9 cellular contexts compared by ENCODE assay signal in the genomic region with DNA sequence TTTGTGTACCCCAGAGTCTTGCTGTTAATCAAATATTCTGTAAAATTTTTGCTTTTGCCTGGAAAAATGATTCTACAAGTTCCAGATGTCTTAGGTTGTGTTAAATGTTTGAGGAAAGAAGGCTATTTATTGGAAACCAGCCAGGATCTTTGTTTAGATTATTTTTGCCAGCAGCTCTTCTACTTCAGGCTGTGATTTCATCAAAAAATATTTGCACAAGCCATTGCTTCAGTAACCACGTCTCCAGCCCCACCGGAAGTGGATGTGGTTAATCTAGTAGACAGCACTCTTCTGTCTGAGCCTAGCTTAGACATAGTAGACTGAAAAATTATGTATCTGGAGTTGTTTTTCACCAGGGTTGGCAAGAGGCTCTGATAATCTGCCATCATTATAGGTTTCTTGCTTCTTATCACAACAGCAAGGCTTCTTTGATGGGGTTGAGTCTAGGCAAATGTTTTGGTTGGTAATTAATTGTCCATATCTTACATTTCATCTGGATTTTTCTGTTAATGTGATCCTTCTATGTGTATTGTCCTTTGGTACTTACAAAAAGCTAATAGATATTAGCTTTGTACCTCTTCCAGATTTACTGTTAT. TPM values are rescaled to one million over a fixed set of nuclear protein-coding genes. Genes with fewer than 3 reads are reported as not detected.
DNase-seq lines count a peak whose midpoint lies in the region; ATAC-seq and FAIRE-seq lines count a peak whose summit lies in the region.
"Had no signal": no experiment of that assay in that cellular context is flagged by ENCODE, and none has a peak within 500 bp of the region (broad histone marks: within the 10 kb centered on the region; RNA-seq: fewer than 3 reads in every experiment).

No MANE protein-coding gene starts in this region.

- peak; percentile 16 for DNase-seq in DMS 273 (lab: John Stamatoyannopoulos, UW; ENCODE audit: unreplicated experiment)
- DNase-seq in DMS 273 treated with DMSO at 0.1 percent for 48 hours (lab: John Stamatoyannopoulos, UW): no peak
- DNase-seq in NCI-H2029 treated with DMSO at 0.1 percent for 48 hours (lab: John Stamatoyannopoulos, UW): peak; percentile 88
- peak; percentile 69 to 76 for DNase-seq in activated CD4-positive, alpha-beta T cell treated with anti-CD3 and anti-CD28 coated beads, Interleukin-2, amount 50 U/mL, for 4 hours
- DNase-seq in epidermal melanocyte (ENCODE audit: insufficient read length, low spot score): peak; percentile 42
- DNase-seq in small intestine: peak; percentile 66
- DNase-seq in cortex of kidney (lab: John Stamatoyannopoulos, UW): no peak

- no peaks in the 10 kb centered on the region for H3K9me3 ChIP-seq in small intestine (ENCODE audit: control insufficient read depth, low read depth)

- H3K4me3 ChIP-seq in small intestine (ENCODE audit: low read depth in 1 of 2, low read length in 2 of 2): no peak overlapping the region

- H3K27ac ChIP-seq in small intestine (ENCODE audit: low read depth in 1 of 2, low read length in 1 of 2): peak overlapping the region in 1 of 2 donors; percentile 62

- FAIRE-seq in small intestine (lab: Jason Lieb, UNC): no peak
- FAIRE-seq: A204.1 had no signal

- H3K4me1 ChIP-seq in small intestine (ENCODE audit: control insufficient read depth in 2 of 2, insufficient read depth in 1 of 2, low read depth in 1 of 2, low read length in 1 of 2): peaks cover 5 to 9% of the 10 kb centered on the region in 2 donors

- 3 to 44% (median 37%) methylated on average over 2 of the region's 2 CpGs for WGBS in small intestine, 3 donors

- ATAC-seq in HG02840 (IDR thresholded peaks at IDR 0.05; ENCODE audit: low FRiP score, unreplicated experiment): peak; percentile 90

- no peaks in the 10 kb centered on the region for H3K36me3 ChIP-seq in small intestine (ENCODE audit: control insufficient read depth in 2 of 2, insufficient read depth in 2 of 2, low read length in 2 of 2)

- no peaks in the 10 kb centered on the region for H3K27me3 ChIP-seq in small intestine (ENCODE audit: control insufficient read depth in 2 of 2, insufficient read depth in 2 of 2, low read length in 2 of 2)

RNA-seq across cellular contexts. Expression of gene KCTD16, which starts 17.1 kb away (rescaled TPM):
- polyA plus RNA-seq in small intestine: under 1 TPM; under 0.01 to 0.19 (median under 0.01) TPM

RNA-seq across cellular contexts. Expression of gene YIPF5, which starts 17.3 kb away (rescaled TPM):
- 10 to 100 TPM; 16.1 to 19.6 (median 19.5) TPM for polyA plus RNA-seq in small intestine

Comparison
In these comparisons a context has a peak if more than half of its experiments do, and no peak if none do; other contexts are left out.
1. DNase-seq: peak in DMS 273 (single experiment), NCI-H2029 treated with DMSO at 0.1 percent for 48 hours (single experiment), activated CD4-positive, alpha-beta T cell treated with anti-CD3 and anti-CD28 coated beads, Interleukin-2, amount 50 U/mL, for 4 hours (2 of 2), epidermal melanocyte (single experiment) and small intestine (single experiment); none in DMS 273 treated with DMSO at 0.1 percent for 48 hours (single experiment) and cortex of kidney (single experiment).